In the genomic region with DNA sequence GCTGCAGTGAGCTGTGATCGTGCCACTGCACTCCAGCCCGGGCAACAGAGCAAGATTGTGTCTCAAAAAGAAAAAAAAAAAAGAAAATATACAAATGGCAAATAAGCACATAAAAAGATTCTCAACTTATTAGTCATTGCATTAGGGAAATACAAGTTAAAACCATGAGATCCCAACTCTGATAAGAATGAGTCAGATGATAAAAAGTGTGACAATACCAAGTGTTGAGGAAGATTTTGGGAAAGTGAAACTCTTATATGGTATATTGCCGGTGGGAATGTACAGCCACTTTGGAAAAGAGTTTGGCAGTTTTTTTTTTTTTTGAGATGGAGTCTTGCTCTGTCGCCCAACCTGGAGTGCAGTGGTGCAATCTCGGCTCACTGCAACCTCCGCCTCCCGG, we compare ENCODE assay signal across 1 cellular context.
TF ChIP-seq lines count a peak whose summit lies in the region.

No MANE protein-coding gene starts in this region.

TF ChIP-seq in IMR-90, 13 proteins besides CTCF, POLR2A, EP300 and RAD21:
- TF ChIP-seq MAZ (IDR thresholded peaks at IDR 0.05; ENCODE audit: borderline replicate concordance, low read depth, low read length) (no peak), MAFK (IDR thresholded peaks at IDR 0.05; ENCODE audit: low read depth, low read length) (no peak), FOS (IDR thresholded peaks at IDR 0.05; ENCODE audit: low read depth, low read length) (no peak), RCOR1 (IDR thresholded peaks at IDR 0.05; ENCODE audit: insufficient replicate concordance, low read length) (no peak), RFX5 (IDR thresholded peaks at IDR 0.05; ENCODE audit: low read depth, low read length) (no peak), SMC3 (IDR thresholded peaks at IDR 0.05; ENCODE audit: low read depth, low read length) (no peak), CEBPB (IDR thresholded peaks at IDR 0.05; ENCODE audit: low read depth, low read length) (no peak), MXI1 (IDR thresholded peaks at IDR 0.05; ENCODE audit: borderline replicate concordance, low read depth, low read length) (no peak), CHD1 (IDR thresholded peaks at IDR 0.05; ENCODE audit: low read depth, low read length) (no peak), NFE2L2 (IDR thresholded peaks at IDR 0.05; ENCODE audit: low read depth, low read length) (no peak), BHLHE40 (IDR thresholded peaks at IDR 0.05; ENCODE audit: low read depth, low read length) (no peak)
- TF ChIP-seq, protein P1, sequence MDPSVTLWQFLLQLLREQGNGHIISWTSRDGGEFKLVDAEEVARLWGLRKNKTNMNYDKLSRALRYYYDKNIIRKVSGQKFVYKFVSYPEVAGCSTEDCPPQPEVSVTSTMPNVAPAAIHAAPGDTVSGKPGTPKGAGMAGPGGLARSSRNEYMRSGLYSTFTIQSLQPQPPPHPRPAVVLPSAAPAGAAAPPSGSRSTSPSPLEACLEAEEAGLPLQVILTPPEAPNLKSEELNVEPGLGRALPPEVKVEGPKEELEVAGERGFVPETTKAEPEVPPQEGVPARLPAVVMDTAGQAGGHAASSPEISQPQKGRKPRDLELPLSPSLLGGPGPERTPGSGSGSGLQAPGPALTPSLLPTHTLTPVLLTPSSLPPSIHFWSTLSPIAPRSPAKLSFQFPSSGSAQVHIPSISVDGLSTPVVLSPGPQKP (IDR thresholded peaks at IDR 0.05; ENCODE audit: borderline replicate concordance, low read depth, low read length), result no peak
- TF ChIP-seq, protein P2, sequence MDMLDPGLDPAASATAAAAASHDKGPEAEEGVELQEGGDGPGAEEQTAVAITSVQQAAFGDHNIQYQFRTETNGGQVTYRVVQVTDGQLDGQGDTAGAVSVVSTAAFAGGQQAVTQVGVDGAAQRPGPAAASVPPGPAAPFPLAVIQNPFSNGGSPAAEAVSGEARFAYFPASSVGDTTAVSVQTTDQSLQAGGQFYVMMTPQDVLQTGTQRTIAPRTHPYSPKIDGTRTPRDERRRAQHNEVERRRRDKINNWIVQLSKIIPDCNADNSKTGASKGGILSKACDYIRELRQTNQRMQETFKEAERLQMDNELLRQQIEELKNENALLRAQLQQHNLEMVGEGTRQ (IDR thresholded peaks at IDR 0.05; ENCODE audit: low read depth, low read length), result no peak
